In genomic region chr12:51746416-51746815, GRCh38 we compare ENCODE assay signal across 29 cellular contexts.
"Had no signal": no experiment of that assay in that cellular context is flagged by ENCODE, and none has a peak within 500 bp of the region (broad histone marks: within the 10 kb centered on the region; RNA-seq: fewer than 3 reads in every experiment).

No MANE protein-coding gene starts in this region.

- H3K9me3 ChIP-seq: neutrophil, ovary, testis, thyroid gland, vagina had no signal

- H3K36me3 Mint-ChIP-seq: stimulated activated effector memory CD8-positive, alpha-beta T cell treated with anti-CD3 and anti-CD28 coated beads, Interleukin-12 subunit alpha, Interleukin-12 subunit beta, amount 100 ng/mL, for 72 hours had no signal

- H3K4me1 ChIP-seq: neural progenitor cell, spleen, testis, upper lobe of left lung, vagina had no signal

- H3K27ac Mint-ChIP-seq: mesothelial cell of epicardium; naive B cell; natural killer cell; nephron progenitor cell; neural progenitor cell; progenitor cell of endocrine pancreas; stimulated activated effector memory CD8-positive, alpha-beta T cell treated with anti-CD3 and anti-CD28 coated beads, Interleukin-12 subunit alpha, Interleukin-12 subunit beta, amount 100 ng/mL, for 72 hours; stimulated activated naive CD8-positive, alpha-beta T cell treated with anti-CD3 and anti-CD28 coated beads, Interleukin-15, Interleukin-2, amounts not matched to agents 100 ng/mL and 50 ng/mL, for 24 hours had no signal

- H3K79me2 ChIP-seq: hepatocyte had no signal

- H3K36me3 ChIP-seq: heart right ventricle, left ventricle myocardium inferior, neural progenitor cell, ovary, thyroid gland, transverse colon, upper lobe of left lung, vagina had no signal

- H3K9ac ChIP-seq: neural progenitor cell had no signal

- DNase-seq: heart right ventricle; kidney glomerular epithelial cell; left colon; left ventricle myocardium inferior; mesendoderm; naive B cell; natural killer cell; nephron progenitor cell; occipital lobe; ovary; retina; right cardiac atrium; small intestine; spleen; stimulated activated CD4-positive, alpha-beta T cell treated with anti-CD3 and anti-CD28 coated beads, Interleukin-4, amount 100 ng/mL, for 24 hours; stimulated activated naive CD4-positive, alpha-beta T cell; testis; thyroid gland; transverse colon; upper lobe of left lung had no signal

- H3K4me1 Mint-ChIP-seq: mesothelial cell of epicardium; naive B cell; natural killer cell; stimulated activated effector memory CD8-positive, alpha-beta T cell treated with anti-CD3 and anti-CD28 coated beads, Interleukin-12 subunit alpha, Interleukin-12 subunit beta, amount 100 ng/mL, for 72 hours had no signal

- H3K27me3 ChIP-seq: hepatocyte, neural progenitor cell, neutrophil, ovary, testis, thyroid gland, transverse colon, upper lobe of left lung, vagina had no signal

- H2AFZ ChIP-seq: hepatocyte, neural progenitor cell had no signal

- H3K27ac ChIP-seq: heart right ventricle, hepatocyte, left ventricle myocardium inferior, neural progenitor cell, neutrophil, ovary, spleen, testis, thyroid gland, transverse colon, upper lobe of left lung, vagina had no signal

- H3K27me3 Mint-ChIP-seq: progenitor cell of endocrine pancreas had no signal

- H3K4me3 Mint-ChIP-seq: mesothelial cell of epicardium; naive B cell; natural killer cell; nephron progenitor cell; neural progenitor cell; stimulated activated effector memory CD8-positive, alpha-beta T cell treated with anti-CD3 and anti-CD28 coated beads, Interleukin-12 subunit alpha, Interleukin-12 subunit beta, amount 100 ng/mL, for 72 hours; stimulated activated naive CD8-positive, alpha-beta T cell treated with anti-CD3 and anti-CD28 coated beads, Interleukin-15, Interleukin-2, amounts not matched to agents 100 ng/mL and 50 ng/mL, for 24 hours had no signal

- H3K4me3 ChIP-seq: heart right ventricle, hepatocyte, left ventricle myocardium inferior, lung, neural progenitor cell, ovary, spleen, testis, thyroid gland, transverse colon, upper lobe of left lung, vagina had no signal

- H3K4me2 ChIP-seq: hepatocyte, neural progenitor cell had no signal

- H3K9me3 Mint-ChIP-seq: neural progenitor cell had no signal
